1 cellular context compared by ENCODE assay signal in genomic region chr1:112674986-112675727, GRCh38.
A peak's percentile ranks its signal among the peaks of the same experiment; 100 is the strongest.
TF ChIP-seq lines count a peak whose summit lies in the region.

No MANE protein-coding gene starts in this region.

TF ChIP-seq in K562, 482 proteins besides CTCF, POLR2A, EP300 and RAD21 (continued from another document and continues in another):
- TF ChIP-seq MED1 (CRISPR knock-in tag; IDR thresholded peaks at IDR 0.05; ENCODE audit: borderline replicate concordance), result 0 out of 2 replicates have a peak, but pooled peaks have one; percentile 31
- TF ChIP-seq ILK (tag; IDR thresholded peaks at IDR 0.05; ENCODE audit: borderline replicate concordance, low read depth), result no peak
- TF ChIP-seq NEUROD1 (IDR thresholded peaks at IDR 0.05; ENCODE audit: borderline replicate concordance, low read depth, low read length, partially characterized antibody), result no peak
- no peak for TF ChIP-seq NR4A1 (CRISPR knock-in tag; IDR thresholded peaks at IDR 0.05)
- 0 out of 2 replicates have a peak, but pooled peaks have one; percentile 20 for TF ChIP-seq NR4A1 (tag; IDR thresholded peaks at IDR 0.05)
- peak; percentile 69 for TF ChIP-seq L3MBTL2 (IDR thresholded peaks at IDR 0.05)
- TF ChIP-seq STAG1 (CRISPR knock-in tag; IDR thresholded peaks at IDR 0.05; ENCODE audit: borderline replicate concordance), result no peak
- TF ChIP-seq ZEB2 (IDR thresholded peaks at IDR 0.05), result no peak
- TF ChIP-seq PCBP1 (IDR thresholded peaks at IDR 0.05; ENCODE audit: low read depth, low read length, poor library complexity, severe bottlenecking), result peak; percentile 49
- TF ChIP-seq BRD4 (IDR thresholded peaks at IDR 0.05), result peak; percentile 62; the same call in 1 of the 2 replicates
- 0 out of 4 replicates have a peak, but pooled peaks of 1 of the 2 experiments have one; percentile 8 for TF ChIP-seq ZMIZ1 (IDR thresholded peaks at IDR 0.05; ENCODE audit: low read depth in 2 of 2, low read length in 2 of 2)
- peak; percentile 49; the same call in 1 of the 2 replicates for TF ChIP-seq SAFB (IDR thresholded peaks at IDR 0.05; ENCODE audit: borderline replicate concordance, low read depth, low read length)
- peak; percentile 77 for TF ChIP-seq CTCFL (IDR thresholded peaks at IDR 0.05; ENCODE audit: borderline replicate concordance, insufficient read depth, low read depth, low read length, poor library complexity, severe bottlenecking)
- no peak for TF ChIP-seq FOXJ3 (CRISPR knock-in tag; IDR thresholded peaks at IDR 0.05)
- TF ChIP-seq PTRF (tag; IDR thresholded peaks at IDR 0.05), result no peak
- no peak for TF ChIP-seq HDAC2 (IDR thresholded peaks at IDR 0.05)
- TF ChIP-seq EWSR1 (IDR thresholded peaks at IDR 0.05; ENCODE audit: borderline replicate concordance, low read depth, partially characterized antibody), result no peak
- no peak for TF ChIP-seq EHMT2 (IDR thresholded peaks at IDR 0.05)
- TF ChIP-seq ID3 (CRISPR knock-in tag; IDR thresholded peaks at IDR 0.05), result no peak
- TF ChIP-seq ID3 (tag; IDR thresholded peaks at IDR 0.05), result peak; percentile 65; the same call in 1 of the 2 replicates
- TF ChIP-seq ZKSCAN3 (CRISPR knock-in tag; IDR thresholded peaks at IDR 0.05), result no peak
- TF ChIP-seq E2F6 (IDR thresholded peaks at IDR 0.05; ENCODE audit: borderline replicate concordance in 1 of 2, extremely low read depth in 1 of 2, insufficient read depth in 1 of 2, insufficient read length in 1 of 2, low read depth in 1 of 2, low read length in 1 of 2, poor library complexity in 1 of 2, severe bottlenecking in 1 of 2), result peak; percentile 65 to 92
- TF ChIP-seq KAT8 (IDR thresholded peaks at IDR 0.05; ENCODE audit: low read depth), result no peak
- no peak for TF ChIP-seq RCOR1 (IDR thresholded peaks at IDR 0.05; ENCODE audit: borderline replicate concordance in 1 of 2, low read depth in 2 of 2, low read length in 2 of 2)
- no peak for TF ChIP-seq XRCC5 (IDR thresholded peaks at IDR 0.05; ENCODE audit: low read depth, low read length)
- TF ChIP-seq VEZF1 (CRISPR knock-in tag; IDR thresholded peaks at IDR 0.05), result peak; percentile 74
- no peak for TF ChIP-seq BCL6 (CRISPR knock-in tag; IDR thresholded peaks at IDR 0.05)
- TF ChIP-seq PHF8 (IDR thresholded peaks at IDR 0.05; ENCODE audit: borderline replicate concordance, low read length), result peak; percentile 63; the same call in 1 of the 2 replicates
- TF ChIP-seq ZFP36 (IDR thresholded peaks at IDR 0.05; ENCODE audit: low read depth, low read length, partially characterized antibody), result no peak
- no peak for TF ChIP-seq CHCHD3 (CRISPR knock-in tag; IDR thresholded peaks at IDR 0.05)
- TF ChIP-seq CBX1 (IDR thresholded peaks at IDR 0.05; ENCODE audit: low read depth), result peak; percentile 45; the same call in 1 of the 2 replicates
- TF ChIP-seq SMAD3 (CRISPR knock-in tag; conservative IDR thresholded peaks at IDR 0.05), result no peak
- TF ChIP-seq MEF2D (tag; conservative IDR thresholded peaks at IDR 0.05; ENCODE audit: low read depth), result no peak
- no peak for TF ChIP-seq CC2D1A (IDR thresholded peaks at IDR 0.05)
- TF ChIP-seq EGR1 (conservative IDR thresholded peaks at IDR 0.05), result peak; percentile 47
- no peak for TF ChIP-seq RHOXF2B (CRISPR knock-in tag; conservative IDR thresholded peaks at IDR 0.05)
- no peak for TF ChIP-seq KLF16 (IDR thresholded peaks at IDR 0.05)
- TF ChIP-seq ETV5 (CRISPR knock-in tag; IDR thresholded peaks at IDR 0.05; ENCODE audit: low read depth), result no peak
- no peak for TF ChIP-seq CHAMP1 (IDR thresholded peaks at IDR 0.05)
- TF ChIP-seq HNRNPL (IDR thresholded peaks at IDR 0.05; ENCODE audit: low read depth, low read length), result peak; percentile 90; the same call in 1 of the 2 replicates
- 0 out of 2 replicates have a peak, but pooled peaks have one; percentile 26 for TF ChIP-seq ZNF165 (CRISPR knock-in tag; IDR thresholded peaks at IDR 0.05; ENCODE audit: borderline replicate concordance)
- no peak for TF ChIP-seq NR2C2 (CRISPR knock-in tag; IDR thresholded peaks at IDR 0.05)
- TF ChIP-seq NR2C2 (tag; IDR thresholded peaks at IDR 0.05), result peak; percentile 66
- peak; percentile 92 for TF ChIP-seq GATAD2B (IDR thresholded peaks at IDR 0.05; ENCODE audit: borderline replicate concordance)
- no peak for TF ChIP-seq GTF2F1 (IDR thresholded peaks at IDR 0.05; ENCODE audit: low read depth, low read length)
- TF ChIP-seq RBM15 (IDR thresholded peaks at IDR 0.05; ENCODE audit: insufficient read depth, low read length), result no peak
- no peak for TF ChIP-seq SMC3 (conservative IDR thresholded peaks at IDR 0.05; ENCODE audit: insufficient read depth, low read depth, low read length)
- no peak for TF ChIP-seq SNRNP70 (optimal IDR thresholded peaks at IDR 0.05; ENCODE audit: low read depth, low read length)
- TF ChIP-seq TBL1XR1 (IDR thresholded peaks at IDR 0.05; ENCODE audit: low read length in 2 of 2), result no peak
- no peak for TF ChIP-seq C11orf30 (IDR thresholded peaks at IDR 0.05; ENCODE audit: low read depth)
- TF ChIP-seq CXXC5 (CRISPR knock-in tag; IDR thresholded peaks at IDR 0.05), result peak; percentile 79
